Comparison of ENCODE assay signal across 22 cellular contexts in genomic region chr14:71985538-71986234, GRCh38. TPM values are rescaled to one million over a fixed set of nuclear protein-coding genes. Genes with fewer than 3 reads are reported as not detected.
DNase-seq lines count a peak whose midpoint lies in the region; ATAC-seq and TF ChIP-seq lines count a peak whose summit lies in the region.
"Had no signal": no experiment of that assay in that cellular context is flagged by ENCODE, and none has a peak within 500 bp of the region (broad histone marks: within the 10 kb centered on the region; RNA-seq: fewer than 3 reads in every experiment).

No MANE protein-coding gene starts in this region.

- no peaks in the 10 kb centered on the region for H4K20me1 ChIP-seq in hepatocyte (ENCODE audit: insufficient read depth, poor library complexity, severe bottlenecking)
- no peaks in the 10 kb centered on the region for H4K20me1 ChIP-seq in smooth muscle cell (ENCODE audit: low read depth)

- TF ChIP-seq CTCF in hepatocyte (IDR thresholded peaks at IDR 0.05; ENCODE audit: poor library complexity) (no peak), smooth muscle cell (IDR thresholded peaks at IDR 0.05; ENCODE audit: borderline replicate concordance, insufficient read depth, poor library complexity, severe bottlenecking) (no peak)

- H3K9me3 ChIP-seq in MG63 (no peaks in the 10 kb centered on the region), hepatocyte (ENCODE audit: low read depth) (no peaks in the 10 kb centered on the region), smooth muscle cell (replicated peaks; ENCODE audit: low read depth) (no peaks in the 10 kb centered on the region)

- DNase-seq in MG63 (peak; percentile 23), dedifferentiated amniotic fluid mesenchymal stem cell (ENCODE audit: extremely low spot score) (peak; percentile 46), hepatocyte (ENCODE audit: low spot score) (peak; percentile 19), smooth muscle cell (lab: John Stamatoyannopoulos, UW; ENCODE audit: unreplicated experiment) (no peak), mucosa of gallbladder (ENCODE audit: low spot score) (no peak)
- DNase-seq: activated B cell treated with CpG ODN at 0.5 μM for 24 hours; activated CD4-positive, alpha-beta memory T cell treated with anti-CD3 and anti-CD28 coated beads, Interleukin-2, amount 10 ng/mL, durations not matched to agents 7 days and 5 days; activated effector memory CD4-positive, alpha-beta T cell treated with anti-CD3 and anti-CD28 coated beads, Interleukin-2, amount 50 U/mL, for 16 hours; central memory CD4-positive, alpha-beta T cell; erythroblast; foreskin melanocyte; GOT3; naive B cell; NCI-H1694 treated with DMSO at 0.1 percent for 48 hours; NCI-H69; T-helper 9 cell had no signal

- H3K4me3 ChIP-seq in MG63 (no peak overlapping the region), hepatocyte (no peak overlapping the region), smooth muscle cell (no peak overlapping the region)

- no peaks in the 10 kb centered on the region for H3F3A ChIP-seq in smooth muscle cell (ENCODE audit: low read depth)

- H2AFZ ChIP-seq in hepatocyte (no peak overlapping the region), smooth muscle cell (ENCODE audit: low read depth) (peak overlapping the region; percentile 77)

- H3K4me2 ChIP-seq in hepatocyte (no peak overlapping the region), smooth muscle cell (peak overlapping the region; percentile 69)

- H3K27ac ChIP-seq in hepatocyte (peak overlapping the region; percentile 1), smooth muscle cell (ENCODE audit: low read depth) (peak overlapping the region; percentile 42)
- H3K27ac ChIP-seq: RWPE1 had no signal

- WGBS in hepatocyte (ENCODE audit: low lambda C conversion rate, missing lambda C conversion rate): 71% methylated on average over 3 of the region's 3 CpGs
- WGBS in smooth muscle cell (ENCODE audit: low lambda C conversion rate): 55% methylated on average over 3 of the region's 3 CpGs

- H3K36me3 ChIP-seq in MG63 (no peaks in the 10 kb centered on the region), hepatocyte (replicated peaks; ENCODE audit: insufficient read depth, low read depth) (no peaks in the 10 kb centered on the region), smooth muscle cell (ENCODE audit: low read depth) (no peaks in the 10 kb centered on the region)

- no peaks in the 10 kb centered on the region for H3K9me2 ChIP-seq in hepatocyte (replicated peaks; ENCODE audit: insufficient read depth)

- H3K9ac ChIP-seq in smooth muscle cell (ENCODE audit: low read depth): no peak overlapping the region

- H3K4me1 ChIP-seq in hepatocyte (ENCODE audit: insufficient read depth): no peaks in the 10 kb centered on the region
- H3K4me1 ChIP-seq in smooth muscle cell (ENCODE audit: low read depth): no peaks in the 10 kb centered on the region

- ATAC-seq in HG03432 (IDR thresholded peaks at IDR 0.05; ENCODE audit: unreplicated experiment) (no peak), HG02678 (IDR thresholded peaks at IDR 0.05; ENCODE audit: unreplicated experiment) (no peak)

- H3K27me3 ChIP-seq in MG63: no peaks in the 10 kb centered on the region
- H3K27me3 ChIP-seq in hepatocyte: no peaks in the 10 kb centered on the region
- H3K27me3 ChIP-seq in smooth muscle cell (ENCODE audit: low read depth): no peaks in the 10 kb centered on the region

- no peaks in the 10 kb centered on the region for H3K79me2 ChIP-seq in hepatocyte
- H3K79me2 ChIP-seq in smooth muscle cell (ENCODE audit: low read depth): no peaks in the 10 kb centered on the region

RNA-seq across cellular contexts. Expression of gene RGS6, which starts 53.5 kb away (rescaled TPM):
- total RNA-seq in MG63 (2014; rRNA removed; shearing (Covaris generic); ENCODE audit: low replicate concordance): not detected in 2 replicates
- total RNA-seq in hepatocyte (0.87 and 1.7 TPM in 2 replicates), smooth muscle cell (0.40 and 3.9 TPM in 2 replicates), mucosa of gallbladder (1.1 TPM)
- polyA plus RNA-seq in hepatocyte (0.25 TPM in 1 of 2 replicates, not detected in the other), smooth muscle cell (0.32 TPM in 1 of 2 replicates, not detected in the other)
- total RNA-seq: activated B cell treated with CpG ODN at 0.5 μM for 24 hours, kidney epithelial cell had no signal
- polyA plus RNA-seq: AG04450, CD14-positive monocyte had no signal

Comparison
In these comparisons a context has a peak if more than half of its experiments do, and no peak if none do; other contexts are left out.
1. DNase-seq: peak in MG63 (single experiment), dedifferentiated amniotic fluid mesenchymal stem cell (single experiment) and hepatocyte (single experiment); none in smooth muscle cell (single experiment) and mucosa of gallbladder (single experiment).